1 cellular context compared by ENCODE assay signal in the genomic region with DNA sequence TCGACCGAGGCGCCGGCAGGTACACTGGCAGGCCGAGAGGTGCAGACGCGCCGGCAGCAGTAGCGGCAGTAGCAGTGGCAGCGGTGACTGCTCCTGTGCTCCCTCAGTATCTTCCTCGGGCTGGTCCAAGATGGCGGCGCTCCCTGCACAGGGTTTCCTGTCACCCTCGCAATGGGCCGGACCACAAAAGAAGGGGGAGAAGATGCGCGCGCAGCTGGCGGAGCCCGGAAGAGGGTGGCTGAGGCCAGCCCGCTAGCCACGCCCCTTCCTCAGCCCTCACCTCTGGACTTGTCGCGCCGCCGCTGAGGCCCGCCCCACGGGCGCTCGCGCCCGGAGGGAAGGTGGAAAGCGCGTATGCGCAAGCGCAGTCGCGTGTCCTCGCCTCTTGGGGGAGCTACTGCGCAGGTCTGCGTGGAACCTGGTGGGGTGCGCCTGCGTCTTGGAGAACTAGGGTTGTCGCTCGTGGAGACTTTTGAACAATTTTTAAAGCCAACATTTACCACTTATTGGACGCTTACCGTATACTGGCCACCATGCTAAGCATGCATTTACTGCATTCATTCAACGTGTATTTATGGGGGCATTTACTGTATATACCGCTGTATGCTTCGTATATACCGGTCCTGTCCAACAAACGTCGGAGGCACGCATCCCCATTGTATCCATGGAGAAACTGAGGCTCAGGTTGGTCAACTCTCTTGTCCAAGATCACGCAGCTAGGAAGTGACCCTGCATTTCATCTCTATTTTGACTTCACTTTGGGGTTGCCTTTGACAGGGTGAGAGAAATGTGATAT.
A peak's percentile ranks its signal among the peaks of the same experiment; 100 is the strongest.
TF ChIP-seq lines count a peak whose summit lies in the region.

Gene RAB14 (minus strand): TSS at position 132 of the 796 bp plus-strand sequence. CDS start 8,457 bp downstream, outside the sequence.

TF ChIP-seq in HepG2, 621 proteins besides CTCF, POLR2A, EP300 and RAD21 (continued from another document and continues in another):
- TF ChIP-seq ZNF276 (CRISPR knock-in tag; IDR thresholded peaks at IDR 0.05; ENCODE audit: low read depth): no peak
- TF ChIP-seq ZNF816 (CRISPR knock-in tag; IDR thresholded peaks at IDR 0.05; ENCODE audit: borderline replicate concordance): 0 out of 2 replicates have a peak, but pooled peaks have one; percentile 26
- TF ChIP-seq ZNF335 (CRISPR knock-in tag; IDR thresholded peaks at IDR 0.05): peak; percentile 81
- no peak for TF ChIP-seq DNMT1 (CRISPR knock-in tag; IDR thresholded peaks at IDR 0.05)
- peak; percentile 46; the same call in 1 of the 2 replicates for TF ChIP-seq ZNF788 (CRISPR knock-in tag; IDR thresholded peaks at IDR 0.05; ENCODE audit: borderline replicate concordance)
- no peak for TF ChIP-seq CAMTA2 (CRISPR knock-in tag; IDR thresholded peaks at IDR 0.05; ENCODE audit: borderline replicate concordance)
- TF ChIP-seq, protein P1, sequence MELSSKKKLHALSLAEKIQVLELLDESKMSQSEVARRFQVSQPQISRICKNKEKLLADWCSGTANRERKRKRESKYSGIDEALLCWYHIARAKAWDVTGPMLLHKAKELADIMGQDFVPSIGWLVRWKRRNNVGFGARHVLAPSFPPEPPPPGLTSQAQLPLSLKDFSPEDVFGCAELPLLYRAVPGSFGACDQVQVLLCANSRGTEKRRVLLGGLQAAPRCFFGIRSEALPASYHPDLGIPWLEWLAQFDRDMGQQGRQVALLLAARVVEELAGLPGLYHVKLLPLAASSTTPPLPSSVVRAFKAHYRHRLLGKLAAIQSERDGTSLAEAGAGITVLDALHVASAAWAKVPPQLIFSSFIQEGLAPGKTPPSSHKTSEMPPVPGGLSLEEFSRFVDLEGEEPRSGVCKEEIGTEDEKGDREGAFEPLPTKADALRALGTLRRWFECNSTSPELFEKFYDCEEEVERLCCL (CRISPR knock-in tag; IDR thresholded peaks at IDR 0.05; ENCODE audit: borderline replicate concordance): no peak
- TF ChIP-seq ZC3H4 (CRISPR knock-in tag; IDR thresholded peaks at IDR 0.05; ENCODE audit: borderline replicate concordance): no peak
- TF ChIP-seq CHD4 (IDR thresholded peaks at IDR 0.05; ENCODE audit: borderline replicate concordance, low read length): peak; percentile 49; the same call in 1 of the 2 replicates
- TF ChIP-seq MYNN (CRISPR knock-in tag; IDR thresholded peaks at IDR 0.05; ENCODE audit: low read depth): no peak
- peak; percentile 41; the same call in 1 of the 2 replicates for TF ChIP-seq ZNF501 (CRISPR knock-in tag; IDR thresholded peaks at IDR 0.05)
- TF ChIP-seq, protein P2, sequence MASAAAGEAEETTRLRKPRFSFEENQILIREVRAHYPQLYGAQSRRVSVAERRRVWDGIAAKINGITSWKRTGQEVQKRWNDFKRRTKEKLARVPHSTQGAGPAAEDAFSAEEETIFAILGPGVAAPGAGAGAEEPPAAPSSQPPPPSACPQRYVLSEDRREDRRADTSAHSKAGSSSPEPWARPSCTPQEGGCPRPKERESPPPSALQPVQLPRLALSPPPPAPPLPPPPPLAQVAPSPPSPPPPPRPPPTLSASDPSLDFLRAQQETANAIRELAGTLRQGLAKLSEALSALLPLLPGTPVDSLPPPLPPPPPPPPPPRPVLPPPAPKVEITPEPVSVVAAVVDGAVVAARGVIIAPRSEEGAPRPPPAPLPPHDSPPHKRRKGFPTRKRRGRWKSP (CRISPR knock-in tag; IDR thresholded peaks at IDR 0.05): no peak; the same call in 1 of the 2 replicates
- no peak for TF ChIP-seq EZH2 (conservative IDR thresholded peaks at IDR 0.05; ENCODE audit: low read depth, low read length)
- TF ChIP-seq SP1 (IDR thresholded peaks at IDR 0.05): no peak
- peak; percentile 68 for TF ChIP-seq SP1 (CRISPR knock-in tag; IDR thresholded peaks at IDR 0.05)
- no peak for TF ChIP-seq ZBTB40 (IDR thresholded peaks at IDR 0.05)
- TF ChIP-seq ZBTB40 (CRISPR knock-in tag; IDR thresholded peaks at IDR 0.05): no peak
- TF ChIP-seq ZSCAN9 (CRISPR knock-in tag; IDR thresholded peaks at IDR 0.05; ENCODE audit: borderline replicate concordance): peak; percentile 78
- TF ChIP-seq PBX3 (CRISPR knock-in tag; IDR thresholded peaks at IDR 0.05; ENCODE audit: borderline replicate concordance): no peak
- no peak for TF ChIP-seq MZF1 (CRISPR knock-in tag; IDR thresholded peaks at IDR 0.05; ENCODE audit: borderline replicate concordance)
- no peak for TF ChIP-seq FOXJ3 (CRISPR knock-in tag; IDR thresholded peaks at IDR 0.05; ENCODE audit: borderline replicate concordance)
- TF ChIP-seq, protein P3, sequence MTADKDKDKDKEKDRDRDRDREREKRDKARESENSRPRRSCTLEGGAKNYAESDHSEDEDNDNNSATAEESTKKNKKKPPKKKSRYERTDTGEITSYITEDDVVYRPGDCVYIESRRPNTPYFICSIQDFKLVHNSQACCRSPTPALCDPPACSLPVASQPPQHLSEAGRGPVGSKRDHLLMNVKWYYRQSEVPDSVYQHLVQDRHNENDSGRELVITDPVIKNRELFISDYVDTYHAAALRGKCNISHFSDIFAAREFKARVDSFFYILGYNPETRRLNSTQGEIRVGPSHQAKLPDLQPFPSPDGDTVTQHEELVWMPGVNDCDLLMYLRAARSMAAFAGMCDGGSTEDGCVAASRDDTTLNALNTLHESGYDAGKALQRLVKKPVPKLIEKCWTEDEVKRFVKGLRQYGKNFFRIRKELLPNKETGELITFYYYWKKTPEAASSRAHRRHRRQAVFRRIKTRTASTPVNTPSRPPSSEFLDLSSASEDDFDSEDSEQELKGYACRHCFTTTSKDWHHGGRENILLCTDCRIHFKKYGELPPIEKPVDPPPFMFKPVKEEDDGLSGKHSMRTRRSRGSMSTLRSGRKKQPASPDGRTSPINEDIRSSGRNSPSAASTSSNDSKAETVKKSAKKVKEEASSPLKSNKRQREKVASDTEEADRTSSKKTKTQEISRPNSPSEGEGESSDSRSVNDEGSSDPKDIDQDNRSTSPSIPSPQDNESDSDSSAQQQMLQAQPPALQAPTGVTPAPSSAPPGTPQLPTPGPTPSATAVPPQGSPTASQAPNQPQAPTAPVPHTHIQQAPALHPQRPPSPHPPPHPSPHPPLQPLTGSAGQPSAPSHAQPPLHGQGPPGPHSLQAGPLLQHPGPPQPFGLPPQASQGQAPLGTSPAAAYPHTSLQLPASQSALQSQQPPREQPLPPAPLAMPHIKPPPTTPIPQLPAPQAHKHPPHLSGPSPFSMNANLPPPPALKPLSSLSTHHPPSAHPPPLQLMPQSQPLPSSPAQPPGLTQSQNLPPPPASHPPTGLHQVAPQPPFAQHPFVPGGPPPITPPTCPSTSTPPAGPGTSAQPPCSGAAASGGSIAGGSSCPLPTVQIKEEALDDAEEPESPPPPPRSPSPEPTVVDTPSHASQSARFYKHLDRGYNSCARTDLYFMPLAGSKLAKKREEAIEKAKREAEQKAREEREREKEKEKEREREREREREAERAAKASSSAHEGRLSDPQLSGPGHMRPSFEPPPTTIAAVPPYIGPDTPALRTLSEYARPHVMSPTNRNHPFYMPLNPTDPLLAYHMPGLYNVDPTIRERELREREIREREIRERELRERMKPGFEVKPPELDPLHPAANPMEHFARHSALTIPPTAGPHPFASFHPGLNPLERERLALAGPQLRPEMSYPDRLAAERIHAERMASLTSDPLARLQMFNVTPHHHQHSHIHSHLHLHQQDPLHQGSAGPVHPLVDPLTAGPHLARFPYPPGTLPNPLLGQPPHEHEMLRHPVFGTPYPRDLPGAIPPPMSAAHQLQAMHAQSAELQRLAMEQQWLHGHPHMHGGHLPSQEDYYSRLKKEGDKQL (CRISPR knock-in tag; IDR thresholded peaks at IDR 0.05; ENCODE audit: low read depth): no peak
- no peak; the same call in none of the 2 replicates for TF ChIP-seq ZNF263 (CRISPR knock-in tag; IDR thresholded peaks at IDR 0.05)
- TF ChIP-seq ZNF44 (CRISPR knock-in tag; IDR thresholded peaks at IDR 0.05): peak; percentile 53; the same call in 1 of the 2 replicates
- TF ChIP-seq CBX1 (IDR thresholded peaks at IDR 0.05; ENCODE audit: low read depth): no peak
- no peak for TF ChIP-seq NR0B2 (CRISPR knock-in tag; IDR thresholded peaks at IDR 0.05)
- TF ChIP-seq HHEX (CRISPR knock-in tag; IDR thresholded peaks at IDR 0.05): no peak
- TF ChIP-seq, protein P4, sequence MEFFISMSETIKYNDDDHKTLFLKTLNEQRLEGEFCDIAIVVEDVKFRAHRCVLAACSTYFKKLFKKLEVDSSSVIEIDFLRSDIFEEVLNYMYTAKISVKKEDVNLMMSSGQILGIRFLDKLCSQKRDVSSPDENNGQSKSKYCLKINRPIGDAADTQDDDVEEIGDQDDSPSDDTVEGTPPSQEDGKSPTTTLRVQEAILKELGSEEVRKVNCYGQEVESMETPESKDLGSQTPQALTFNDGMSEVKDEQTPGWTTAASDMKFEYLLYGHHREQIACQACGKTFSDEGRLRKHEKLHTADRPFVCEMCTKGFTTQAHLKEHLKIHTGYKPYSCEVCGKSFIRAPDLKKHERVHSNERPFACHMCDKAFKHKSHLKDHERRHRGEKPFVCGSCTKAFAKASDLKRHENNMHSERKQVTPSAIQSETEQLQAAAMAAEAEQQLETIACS (CRISPR knock-in tag; IDR thresholded peaks at IDR 0.05): peak; percentile 71; the same call in 1 of the 2 replicates
- no peak for TF ChIP-seq ASH2L (IDR thresholded peaks at IDR 0.05; ENCODE audit: insufficient read length, low read depth, low read length)
- TF ChIP-seq ZNF143 (CRISPR knock-in tag; IDR thresholded peaks at IDR 0.05): peak; percentile 32; the same call in 1 of the 2 replicates
